In genomic region chr5:83564069-83564749, GRCh38 we compare ENCODE assay signal across 8 cellular contexts.
DNase-seq lines count a peak whose midpoint lies in the region; ATAC-seq and TF ChIP-seq lines count a peak whose summit lies in the region.

No MANE protein-coding gene starts in this region.

- DNase-seq in NCI-H82 (lab: John Stamatoyannopoulos, UW) (peak; percentile 63), NCI-H82 treated with DMSO at 0.1 percent for 48 hours (lab: John Stamatoyannopoulos, UW; ENCODE audit: unreplicated experiment) (no peak), NOMO-1 treated with DMSO at 0.1 percent for 48 hours (lab: John Stamatoyannopoulos, UW; ENCODE audit: unreplicated experiment) (peak; percentile 47), dedifferentiated amniotic fluid mesenchymal stem cell (ENCODE audit: extremely low spot score) (peak; percentile 38), mucosa of descending colon (no peak), HK-2 (ENCODE audit: unreplicated experiment) (no peak)
- DNase-seq in stimulated activated CD4-positive, alpha-beta T cell treated with anti-CD3 and anti-CD28 coated beads, Interleukin-4, amount 100 ng/mL, for 4 hours = no peak

- TF ChIP-seq CTCF in mucosa of descending colon (IDR thresholded peaks at IDR 0.05) = no peak

- H3K36me3 ChIP-seq in mucosa of descending colon (ENCODE audit: low read depth) = no peaks in the 10 kb centered on the region

- no peaks in the 10 kb centered on the region for H3K9me3 ChIP-seq in mucosa of descending colon

- ATAC-seq in HG03159 (IDR thresholded peaks at IDR 0.05; ENCODE audit: unreplicated experiment) (peak; percentile 71), mucosa of descending colon (peak; percentile 49)

- H3K4me3 ChIP-seq in mucosa of descending colon = no peak overlapping the region

- H3K4me1 ChIP-seq in mucosa of descending colon (ENCODE audit: low read depth) = no peaks in the 10 kb centered on the region

- intact Hi-C loops in mucosa of descending colon (cut with DNase I, micrococcal nuclease) = loop anchor here (5.0 to 10.0 kb wide), 2 partner anchors 1209 to 1212 kb away; no protein-coding TSS in a partner anchor

Comparison
In these comparisons a context has a peak if more than half of its experiments do, and no peak if none do; other contexts are left out.
1. DNase-seq: peak in NCI-H82 (single experiment), NOMO-1 treated with DMSO at 0.1 percent for 48 hours (single experiment) and dedifferentiated amniotic fluid mesenchymal stem cell (single experiment); none in NCI-H82 treated with DMSO at 0.1 percent for 48 hours (single experiment), mucosa of descending colon (0 of 3), stimulated activated CD4-positive, alpha-beta T cell treated with anti-CD3 and anti-CD28 coated beads, Interleukin-4, amount 100 ng/mL, for 4 hours (0 of 2) and HK-2 (single experiment).